In the genomic region with DNA sequence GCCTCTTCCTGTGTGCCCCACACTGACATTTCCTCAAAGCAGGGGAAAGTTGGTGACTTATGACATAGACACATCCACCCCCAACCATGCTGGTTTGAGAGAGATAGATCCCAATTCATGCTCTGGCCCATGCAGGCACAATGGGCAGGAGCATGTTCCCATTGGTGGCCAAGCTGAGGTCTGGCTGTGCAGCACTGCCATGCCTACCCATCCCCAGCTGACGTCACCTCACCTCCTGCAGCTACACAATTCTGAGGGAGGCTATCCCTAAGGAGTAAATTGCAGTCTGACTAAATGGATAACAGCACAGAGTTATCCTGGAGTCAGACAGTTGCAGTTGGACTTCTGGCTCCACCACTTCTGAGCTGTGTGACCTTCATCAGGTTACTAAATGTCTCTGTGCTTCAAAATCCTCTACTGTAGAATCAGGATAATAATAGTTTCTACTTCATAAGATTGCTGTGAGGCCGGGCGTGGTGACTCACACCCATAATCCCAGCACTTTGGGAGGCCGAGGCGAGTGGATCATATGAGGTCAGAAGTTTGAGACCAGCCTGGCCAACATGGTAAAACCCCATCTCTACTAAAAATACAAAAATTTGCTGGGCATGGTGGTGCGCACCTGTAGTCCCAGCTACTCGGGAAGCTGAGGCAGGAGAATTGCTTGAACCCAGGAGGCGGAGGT, we compare ENCODE assay signal across 13 cellular contexts.
DNase-seq lines count a peak whose midpoint lies in the region; ATAC-seq and TF ChIP-seq lines count a peak whose summit lies in the region.
"Had no signal": no experiment of that assay in that cellular context is flagged by ENCODE, and none has a peak within 500 bp of the region (broad histone marks: within the 10 kb centered on the region; RNA-seq: fewer than 3 reads in every experiment).

No MANE protein-coding gene starts in this region.

- TF ChIP-seq POLR2A in sigmoid colon (IDR thresholded peaks at IDR 0.05) (no peak), spleen (IDR thresholded peaks at IDR 0.05) (no peak)

- TF ChIP-seq CTCF in coronary artery (IDR thresholded peaks at IDR 0.05) (no peak), sigmoid colon (IDR thresholded peaks at IDR 0.05) (no peak), spleen (IDR thresholded peaks at IDR 0.05 in 8 of 11, conservative IDR thresholded peaks at IDR 0.05 in 3 of 11) (no peak)

- H3K36me3 ChIP-seq in sigmoid colon (no peaks in the 10 kb centered on the region), spleen (no peaks in the 10 kb centered on the region)

- DNase-seq in cardiac septum (ENCODE audit: low spot score) (peak; percentile 26), Right ventricle myocardium superior (no peak), Daoy (ENCODE audit: low read depth) (peak; percentile 50), coronary artery (ENCODE audit: low spot score) (peak; percentile 19), sigmoid colon (peak; percentile 48), sciatic nerve (ENCODE audit: low spot score) (no peak), spleen (no peak)
- DNase-seq: CD8-positive, alpha-beta T cell; COR-L47; DMS153; DMS79 treated with DMSO at 0.1 percent for 48 hours; GM23248; H7 had no signal

- TF ChIP-seq EP300 in sigmoid colon (IDR thresholded peaks at IDR 0.05) = no peak

- H3K27ac ChIP-seq in coronary artery (no peak overlapping the region), sigmoid colon (no peak overlapping the region), spleen (no peak overlapping the region)
- H3K27ac ChIP-seq: GM23248 had no signal

- WGBS in sigmoid colon, 2 donors = 88 to 93% methylated on average over 8 of the region's 8 CpGs
- WGBS in spleen, 5 donors = 91 to 99% (median 95%) methylated on average over 8 of the region's 8 CpGs

- H3K27me3 ChIP-seq in sigmoid colon (no peaks in the 10 kb centered on the region), spleen (replicated peaks in 1 of 7) (peaks cover 0 to 3% (median 0%) of the 10 kb centered on the region in 7 donors)

- H3K4me1 ChIP-seq in sigmoid colon (peaks cover 0 to 8% (median 5%) of the 10 kb centered on the region in 4 donors), spleen (peaks cover 0 to 7% (median 0%) of the 10 kb centered on the region in 6 donors)

- ATAC-seq in Right ventricle myocardium superior (ENCODE audit: poor library complexity) = no peak
- no peak for ATAC-seq in sciatic nerve
- ATAC-seq: CD8-positive, alpha-beta T cell had no signal

- H3K9me3 ChIP-seq in sigmoid colon (no peaks in the 10 kb centered on the region), spleen (no peaks in the 10 kb centered on the region)

- H3K4me3 ChIP-seq in coronary artery = no peak overlapping the region
- no peak overlapping the region for H3K4me3 ChIP-seq in sigmoid colon
- no peak overlapping the region for H3K4me3 ChIP-seq in spleen
- H3K4me3 ChIP-seq: GM23248 had no signal

- intact Hi-C loops in cardiac septum (cut with DNase I) = no loop called here
- intact Hi-C loops in Right ventricle myocardium superior (cut with DNase I) = no loop called here
- intact Hi-C loops in sigmoid colon (cut with DNase I) = no loop called here
- intact Hi-C loops in sciatic nerve (cut with DNase I) = no loop called here
- intact Hi-C loops in spleen (cut with DNase I; ENCODE audit: low total_unique reads) = no loop called here

Comparison
In these comparisons a context has a peak if more than half of its experiments do, and no peak if none do; other contexts are left out.
1. DNase-seq: peak in cardiac septum (single experiment), Daoy (single experiment), coronary artery (single experiment) and sigmoid colon (single experiment); none in Right ventricle myocardium superior (single experiment), sciatic nerve (single experiment) and spleen (single experiment).